Comparison of ENCODE assay signal across 10 cellular contexts in the genomic region with DNA sequence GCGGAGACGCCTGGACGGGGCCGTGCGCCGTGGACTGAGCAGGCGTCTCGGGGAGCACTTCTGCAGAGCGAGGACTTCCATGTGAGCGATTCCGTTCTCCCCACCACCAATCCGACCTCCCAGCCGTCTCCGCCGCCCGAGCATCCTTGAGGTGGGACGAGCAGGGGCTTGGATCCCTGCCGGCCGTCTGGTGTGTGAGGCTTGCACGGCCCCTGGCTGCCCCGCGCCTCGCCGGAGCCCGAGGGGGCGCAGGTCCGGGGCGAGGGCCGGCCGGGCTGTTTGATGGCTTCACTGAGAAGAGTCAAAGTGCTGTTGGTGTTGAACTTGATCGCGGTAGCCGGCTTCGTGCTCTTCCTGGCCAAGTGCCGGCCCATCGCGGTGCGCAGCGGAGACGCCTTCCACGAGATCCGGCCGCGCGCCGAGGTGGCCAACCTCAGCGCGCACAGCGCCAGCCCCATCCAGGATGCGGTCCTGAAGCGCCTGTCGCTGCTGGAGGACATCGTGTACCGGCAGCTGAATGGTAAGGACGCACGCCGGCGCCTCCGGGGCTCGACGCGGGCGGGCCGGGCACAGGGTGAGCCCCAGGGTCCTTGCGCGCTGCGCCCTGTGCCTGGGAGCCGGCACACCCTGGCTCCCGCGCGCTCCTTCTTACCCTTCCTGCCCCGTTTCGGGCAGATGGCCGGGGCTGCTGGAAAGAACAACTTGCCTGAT. TPM values are rescaled to one million over a fixed set of nuclear protein-coding genes. Genes with fewer than 3 reads are reported as not detected.
A peak's percentile ranks its signal among the peaks of the same experiment; 100 is the strongest.
DNase-seq lines count a peak whose midpoint lies in the region; ATAC-seq and TF ChIP-seq lines count a peak whose summit lies in the region.
"Had no signal": no experiment of that assay in that cellular context is flagged by ENCODE, and none has a peak within 500 bp of the region (broad histone marks: within the 10 kb centered on the region; RNA-seq: fewer than 3 reads in every experiment).

No MANE protein-coding gene starts in this region.

- TF ChIP-seq CTCF in coronary artery (IDR thresholded peaks at IDR 0.05) (no peak), lower lobe of right lung (IDR thresholded peaks at IDR 0.05) (no peak), testis (IDR thresholded peaks at IDR 0.05) (no peak)

- ATAC-seq in lower lobe of right lung (peak in 1 of 2 donors; percentile 5), HG03045 (IDR thresholded peaks at IDR 0.05; ENCODE audit: unreplicated experiment) (no peak)
- ATAC-seq: left colon; stimulated activated memory B cell treated with anti-CD40 and anti-IgM and Interleukin-4, amounts not matched to agents 10 μg/mL and 1 μg/mL and 100 μg/mL, for 72 hours had no signal

- no peaks in the 10 kb centered on the region for H3K36me3 ChIP-seq in lower lobe of right lung
- H3K36me3 ChIP-seq in testis (ENCODE audit: low read depth, missing control alignments) = no peaks in the 10 kb centered on the region

- H3K4me1 ChIP-seq in lower lobe of right lung (peaks cover 9% of the 10 kb centered on the region), testis (no peaks in the 10 kb centered on the region)

- H3K9me3 ChIP-seq in lower lobe of right lung = no peaks in the 10 kb centered on the region
- H3K9me3 ChIP-seq in testis = no peaks in the 10 kb centered on the region

- WGBS in testis, 2 donors = 1 to 5% methylated on average over 10 to 59 of the region's 74 CpGs

- H3K27ac ChIP-seq in coronary artery (peak overlapping the region; percentile 27 to 79), lower lobe of right lung (no peak overlapping the region), testis (peak overlapping the region; percentile 39 to 82)

- intact Hi-C loops in lower lobe of right lung (cut with DNase I) = no loop called here
- intact Hi-C loops in testis (cut with DNase I; ENCODE audit: low total_unique reads) = no loop called here
- intact Hi-C loops in posterior vena cava (cut with DNase I) = loop anchor here in 1 of 2 donors (5.0 to 10.0 kb wide), 2 partner anchors 278 to 365 kb away; no protein-coding TSS in a partner anchor

- H3K27me3 ChIP-seq in lower lobe of right lung (ENCODE audit: low read depth) (peaks cover 23% of the 10 kb centered on the region), testis (no peaks in the 10 kb centered on the region)

- peak overlapping the region; percentile 79 for H3K4me3 ChIP-seq in coronary artery
- H3K4me3 ChIP-seq in lower lobe of right lung = peak overlapping the region; percentile 52
- H3K4me3 ChIP-seq in testis = peak overlapping the region; percentile 66 to 82

- DNase-seq in NCI-H2171 treated with DMSO at 0.1 percent for 48 hours (lab: John Stamatoyannopoulos, UW) = peak; percentile 30
- no peak for DNase-seq in coronary artery (ENCODE audit: low spot score)
- DNase-seq in lower lobe of right lung = no peak
- DNase-seq in testis = peak; percentile 43
- DNase-seq in NCI-H510A treated with DMSO at 0.1 percent for 48 hours (lab: John Stamatoyannopoulos, UW) = no peak
- DNase-seq in posterior vena cava (ENCODE audit: low spot score) = no peak
- DNase-seq: DMS79 had no signal

- TF ChIP-seq POLR2A in testis (IDR thresholded peaks at IDR 0.05) = no peak

RNA-seq across cellular contexts. Expression of a gene that starts 0.7 kb away (rescaled TPM):
- total RNA-seq in lower lobe of right lung = 6.6 TPM
- 10 to 100 TPM; 29.4 to 39.1 TPM for total RNA-seq in testis
- polyA plus RNA-seq in testis (ENCODE audit: insufficient read depth, low read depth, low replicate concordance) = 10.9 TPM
- 10 to 100 TPM; 22.0 to 24.7 TPM for total RNA-seq in posterior vena cava

Comparison
In these comparisons a context has a peak if more than half of its experiments do, and no peak if none do; other contexts are left out.
1. DNase-seq: peak in NCI-H2171 treated with DMSO at 0.1 percent for 48 hours (single experiment) and testis (single experiment); none in coronary artery (single experiment), lower lobe of right lung (single experiment), NCI-H510A treated with DMSO at 0.1 percent for 48 hours (single experiment) and posterior vena cava (single experiment).
2. Peak in every context shown above with its lines, with median percentiles within 50 percentile points of each other: H3K4me3 ChIP-seq.